In the genomic region with DNA sequence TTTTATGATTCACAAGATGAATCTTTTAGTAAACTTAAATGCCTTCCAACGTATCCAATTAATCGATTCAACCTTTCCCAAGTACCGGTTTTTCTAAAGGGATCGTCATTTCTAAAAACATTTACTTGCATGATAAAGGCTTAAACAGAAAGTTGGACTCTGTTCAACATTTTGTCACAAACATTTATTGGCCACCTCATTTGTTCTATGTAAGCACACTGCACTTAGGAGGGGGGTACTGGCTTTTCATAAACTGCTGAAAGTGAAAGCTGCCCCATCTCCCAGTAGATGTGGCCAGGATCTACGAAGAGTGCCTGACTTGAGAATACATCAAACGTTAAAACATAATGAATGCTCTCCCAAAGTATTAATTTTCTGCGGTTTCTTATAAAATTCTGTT, we compare ENCODE assay signal across 15 cellular contexts.
DNase-seq lines count a peak whose midpoint lies in the region; ATAC-seq lines count a peak whose summit lies in the region.
"Had no signal": no experiment of that assay in that cellular context is flagged by ENCODE, and none has a peak within 500 bp of the region (broad histone marks: within the 10 kb centered on the region; RNA-seq: fewer than 3 reads in every experiment).

No MANE protein-coding gene starts in this region.

- no peak for ATAC-seq in GM21619 (IDR thresholded peaks at IDR 0.05; ENCODE audit: unreplicated experiment)
- ATAC-seq: activated CD4-positive, CD25-positive, alpha-beta regulatory T cell treated with anti-CD3 and anti-CD28 coated beads, Interleukin-2, amount 50 U/mL, for 24 hours; Panc1 had no signal

- no peaks in the 10 kb centered on the region for H3K27me3 ChIP-seq in stomach smooth muscle (ENCODE audit: control insufficient read depth in 1 of 2, insufficient read depth in 2 of 2, low read length in 2 of 2)
- H3K27me3 ChIP-seq: right atrium auricular region had no signal

- no peak overlapping the region for H3K27ac ChIP-seq in stomach smooth muscle (ENCODE audit: low read length)
- H3K27ac ChIP-seq: right atrium auricular region had no signal

- no peak overlapping the region for H3K9ac ChIP-seq in stomach smooth muscle (ENCODE audit: low read length in 2 of 2)

- peak; percentile 19 for DNase-seq in DMS79 treated with DMSO at 0.1 percent for 48 hours (lab: John Stamatoyannopoulos, UW)
- no peak for DNase-seq in DMS79 (lab: John Stamatoyannopoulos, UW)
- DNase-seq in NCI-H2107 treated with DMSO at 0.1 percent for 48 hours (lab: John Stamatoyannopoulos, UW; ENCODE audit: unreplicated experiment): peak; percentile 53
- peak; percentile 62 for DNase-seq in fibroblast of peridontal ligament (ENCODE audit: extremely low read depth)
- no peak for DNase-seq in activated naive CD4-positive, alpha-beta T cell treated with Interleukin-2 at 50 U/mL for 16 hours
- DNase-seq in UCSD-AML1 (lab: John Stamatoyannopoulos, UW; ENCODE audit: unreplicated experiment): no peak
- DNase-seq: 8988T; activated naive CD8-positive, alpha-beta T cell treated with anti-CD3 and anti-CD28 coated beads, Interleukin-2, amount 10 ng/mL, durations not matched to agents 7 days and 5 days; NCI-H1417 treated with DMSO at 0.1 percent for 48 hours; stimulated activated CD4-positive, alpha-beta T cell treated with anti-CD3 and anti-CD28 coated beads, Interleukin-2, amount 100 ng/mL, for 48 hours had no signal

- H3K36me3 ChIP-seq in stomach smooth muscle (ENCODE audit: control insufficient read depth in 2 of 2, insufficient read depth in 2 of 2, low read length in 2 of 2): no peaks in the 10 kb centered on the region
- H3K36me3 ChIP-seq: right atrium auricular region had no signal

- H3K4me3 ChIP-seq in stomach smooth muscle (ENCODE audit: low read length in 2 of 2): peak overlapping the region; percentile 13 to 57
- H3K4me3 ChIP-seq: right atrium auricular region had no signal

- H3K9me3 ChIP-seq in stomach smooth muscle (ENCODE audit: control insufficient read depth in 2 of 2, low read length in 2 of 2): no peaks in the 10 kb centered on the region
- H3K9me3 ChIP-seq: right atrium auricular region had no signal

- H3K4me1 ChIP-seq in stomach smooth muscle (ENCODE audit: control insufficient read depth, insufficient read depth, low read length): no peaks in the 10 kb centered on the region
- H3K4me1 ChIP-seq: right atrium auricular region had no signal

Comparison
In these comparisons a context has a peak if more than half of its experiments do, and no peak if none do; other contexts are left out.
1. DNase-seq: peak in DMS79 treated with DMSO at 0.1 percent for 48 hours (single experiment), NCI-H2107 treated with DMSO at 0.1 percent for 48 hours (single experiment) and fibroblast of peridontal ligament (single experiment); none in DMS79 (single experiment), activated naive CD4-positive, alpha-beta T cell treated with Interleukin-2 at 50 U/mL for 16 hours (single experiment) and UCSD-AML1 (single experiment).